ENCODE assay signal across 8 cellular contexts in genomic region chr17:42744283-42744805, GRCh38. TPM values are rescaled to one million over a fixed set of nuclear protein-coding genes. Genes with fewer than 3 reads are reported as not detected.
DNase-seq lines count a peak whose midpoint lies in the region; ATAC-seq and TF ChIP-seq lines count a peak whose summit lies in the region.

No MANE protein-coding gene starts in this region.

- H3K27ac ChIP-seq in A673 (ENCODE audit: low read depth, low read length, poor library complexity, severe bottlenecking) (peak overlapping the region; percentile 58), muscle layer of colon (ENCODE audit: low read depth, low read length) (peak overlapping the region; percentile 90)

- POLR2A ChIA-PET in A673 (lab: Charles Lee; ENCODE audit: low non-redundant PET) = no interaction called here

- peak overlapping the region; percentile 65 for H3K9ac ChIP-seq in muscle layer of colon (ENCODE audit: low read length)

- ATAC-seq in GM18505 (IDR thresholded peaks at IDR 0.05; ENCODE audit: unreplicated experiment) = peak; percentile 62
- ATAC-seq in HG03045 (IDR thresholded peaks at IDR 0.05; ENCODE audit: unreplicated experiment) = peak; percentile 57

- H3K36me3 ChIP-seq in A673 (ENCODE audit: insufficient read depth, low read length, poor library complexity, severe bottlenecking) = no peaks in the 10 kb centered on the region
- H3K36me3 ChIP-seq in muscle layer of colon (ENCODE audit: insufficient read depth, low read length) = no peaks in the 10 kb centered on the region

- H3K4me1 ChIP-seq in A673 (ENCODE audit: insufficient read depth, low read length, poor library complexity, severe bottlenecking) = no peaks in the 10 kb centered on the region
- peaks cover 10% of the 10 kb centered on the region for H3K4me1 ChIP-seq in muscle layer of colon (ENCODE audit: insufficient read depth, low read length)

- DNase-seq in A673 (ENCODE audit: low spot score) = peak; percentile 25
- DNase-seq in NCI-H524 (lab: John Stamatoyannopoulos, UW) = peak; percentile 84 to 88
- peak; percentile 51 to 69 (median 57) for DNase-seq in activated CD8-positive, alpha-beta memory T cell treated with anti-CD3 and anti-CD28 coated beads for 48 hours (ENCODE audit: low read depth in 2 of 3, low spot score in 2 of 3)
- peak; percentile 66 for DNase-seq in epithelial cell of esophagus (ENCODE audit: low read depth)
- peak; percentile 29 to 32 for DNase-seq in stimulated activated CD8-positive, alpha-beta memory T cell treated with anti-CD3 and anti-CD28 coated beads, Interleukin-7, amount 100 ng/mL, for 1 hour (ENCODE audit: low read depth in 2 of 2)

- BruUV-seq in A673 (replicated peaks; lab: Mats Ljungman, UMichigan) = no TSS peak

- H3K9me3 ChIP-seq in A673 (ENCODE audit: low read depth, low read length, poor library complexity, severe bottlenecking) (no peaks in the 10 kb centered on the region), muscle layer of colon (ENCODE audit: low read length) (no peaks in the 10 kb centered on the region)

- CTCF ChIA-PET in A673 (lab: Charles Lee) = no interaction called here

- H3K4me3 ChIP-seq in A673 (ENCODE audit: low read depth, low read length, poor library complexity, severe bottlenecking) = peak overlapping the region; percentile 59
- H3K4me3 ChIP-seq in epithelial cell of esophagus (ENCODE audit: low read length) = peak overlapping the region; percentile 69
- peak overlapping the region; percentile 77 to 83 for H3K4me3 ChIP-seq in muscle layer of colon (ENCODE audit: low read depth in 1 of 2, low read length in 2 of 2)

- no peak for TF ChIP-seq POLR2A in GM18505 (IDR thresholded peaks at IDR 0.05; ENCODE audit: borderline replicate concordance, extremely low read depth, insufficient read depth, insufficient read length)

- H3K27me3 ChIP-seq in A673 (replicated peaks; ENCODE audit: insufficient read depth, low read depth, low read length, poor library complexity) (no peaks in the 10 kb centered on the region), muscle layer of colon (ENCODE audit: control insufficient read depth in 1 of 2, insufficient read depth in 2 of 2, low read length in 2 of 2) (no peaks in the 10 kb centered on the region)

- TF ChIP-seq CTCF in A673 (conservative IDR thresholded peaks at IDR 0.05; ENCODE audit: low read depth, low read length) = no peak
- TF ChIP-seq CTCF in epithelial cell of esophagus (IDR thresholded peaks at IDR 0.05; ENCODE audit: insufficient read depth, low read depth, low read length, missing control alignments) = no peak

- intact Hi-C loops in A673 (cut with micrococcal nuclease; ENCODE audit: unreplicated experiment) = no loop called here

RNA-seq across cellular contexts. Expression of gene EZH1, which starts 0.5 kb away (rescaled TPM):
- total RNA-seq in A673 (2021) = 16.4 and 19.5 TPM in 2 replicates

RNA-seq across cellular contexts. Expression of gene RAMP2, which starts 16.7 kb away (rescaled TPM):
- total RNA-seq in A673 (2021) = 3.8 and 5.0 TPM in 2 replicates

RNA-seq across cellular contexts. Expression of gene VPS25, which starts 28.9 kb away (rescaled TPM):
- 34.3 and 35.6 TPM in 2 replicates for total RNA-seq in A673 (2021)

RNA-seq across cellular contexts. Expression of gene WNK4, which starts 36.1 kb away (rescaled TPM):
- 0.11 and 0.37 TPM in 2 replicates for total RNA-seq in A673 (2021)

RNA-seq across cellular contexts. Expression of gene COA3, which starts 54.2 kb away (rescaled TPM):
- total RNA-seq in A673 (2021) = 29.0 and 30.5 TPM in 2 replicates

Comparison
In these comparisons a context has a peak if more than half of its experiments do, and no peak if none do; other contexts are left out.
1. Peak in every context shown above with its lines: DNase-seq, ATAC-seq, H3K4me3 ChIP-seq and H3K27ac ChIP-seq.
2. DNase-seq: peak in every context shown above with its lines; median percentile 86 in NCI-H524; 66 in epithelial cell of esophagus; 57 in activated CD8-positive, alpha-beta memory T cell treated with anti-CD3 and anti-CD28 coated beads for 48 hours; 30 in stimulated activated CD8-positive, alpha-beta memory T cell treated with anti-CD3 and anti-CD28 coated beads, Interleukin-7, amount 100 ng/mL, for 1 hour; 25 in A673.